ENCODE assay signal across 1 cellular context in the genomic region with DNA sequence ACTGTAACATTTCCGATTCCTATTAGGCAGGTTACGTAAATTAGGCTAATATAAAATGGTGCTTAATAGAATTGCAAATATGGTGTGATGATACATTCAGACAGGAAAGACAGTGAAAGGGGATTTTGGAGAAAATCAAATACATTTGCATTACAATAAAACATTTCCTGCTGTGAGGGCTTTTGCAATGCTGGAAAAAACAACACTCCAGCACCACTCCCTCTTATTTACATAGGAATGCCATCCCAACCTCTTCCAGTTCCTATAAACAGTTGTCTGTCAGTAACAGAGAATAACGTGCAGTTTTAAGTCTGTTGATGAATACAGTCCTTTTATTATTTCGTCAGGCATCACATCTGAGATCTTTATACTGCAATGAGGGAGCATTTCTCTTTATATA.
TF ChIP-seq lines count a peak whose summit lies in the region.

No MANE protein-coding gene starts in this region.

TF ChIP-seq in SK-N-SH treated with all-trans-retinoic acid at 6 μM for 48 hours, 23 proteins besides CTCF, POLR2A, EP300 and RAD21 (continued from another document):
- TF ChIP-seq, protein P1, sequence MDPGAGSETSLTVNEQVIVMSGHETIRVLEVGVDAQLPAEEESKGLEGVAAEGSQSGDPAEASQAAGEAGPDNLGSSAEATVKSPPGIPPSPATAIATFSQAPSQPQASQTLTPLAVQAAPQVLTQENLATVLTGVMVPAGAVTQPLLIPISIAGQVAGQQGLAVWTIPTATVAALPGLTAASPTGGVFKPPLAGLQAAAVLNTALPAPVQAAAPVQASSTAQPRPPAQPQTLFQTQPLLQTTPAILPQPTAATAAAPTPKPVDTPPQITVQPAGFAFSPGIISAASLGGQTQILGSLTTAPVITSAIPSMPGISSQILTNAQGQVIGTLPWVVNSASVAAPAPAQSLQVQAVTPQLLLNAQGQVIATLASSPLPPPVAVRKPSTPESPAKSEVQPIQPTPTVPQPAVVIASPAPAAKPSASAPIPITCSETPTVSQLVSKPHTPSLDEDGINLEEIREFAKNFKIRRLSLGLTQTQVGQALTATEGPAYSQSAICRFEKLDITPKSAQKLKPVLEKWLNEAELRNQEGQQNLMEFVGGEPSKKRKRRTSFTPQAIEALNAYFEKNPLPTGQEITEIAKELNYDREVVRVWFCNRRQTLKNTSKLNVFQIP (CRISPR knock-in tag; IDR thresholded peaks at IDR 0.05; ENCODE audit: borderline replicate concordance, low read depth) = no peak
- TF ChIP-seq RARB (CRISPR knock-in tag; IDR thresholded peaks at IDR 0.05) (no peak), GLIS3 (CRISPR knock-in tag; IDR thresholded peaks at IDR 0.05) (no peak), BACH2 (CRISPR knock-in tag; IDR thresholded peaks at IDR 0.05; ENCODE audit: borderline replicate concordance) (no peak), TOX (CRISPR knock-in tag; IDR thresholded peaks at IDR 0.05; ENCODE audit: borderline replicate concordance) (no peak), OSR1 (CRISPR knock-in tag; IDR thresholded peaks at IDR 0.05) (no peak), ISL1 (CRISPR knock-in tag; IDR thresholded peaks at IDR 0.05) (no peak), TCF4 (CRISPR knock-in tag; IDR thresholded peaks at IDR 0.05; ENCODE audit: borderline replicate concordance) (no peak), SNAI2 (CRISPR knock-in tag; IDR thresholded peaks at IDR 0.05) (no peak)
